Comparison of ENCODE assay signal across 8 cellular contexts in genomic region chr9:136784249-136784996, GRCh38. TPM values are rescaled to one million over a fixed set of nuclear protein-coding genes. Genes with fewer than 3 reads are reported as not detected.
DNase-seq lines count a peak whose midpoint lies in the region; ATAC-seq, FAIRE-seq and TF ChIP-seq lines count a peak whose summit lies in the region.

No MANE protein-coding gene starts in this region.

- no peak overlapping the region for H3K4me2 ChIP-seq in keratinocyte (ENCODE audit: control insufficient read depth, extremely low read depth, insufficient read depth, low read depth, low read length)

- H3K4me3 ChIP-seq in AG04450 (ENCODE audit: low read depth, low read length) (no peak overlapping the region), GM12865 (ENCODE audit: low read depth, low read length) (no peak overlapping the region), keratinocyte (ENCODE audit: control insufficient read depth in 2 of 3, extremely low read depth in 1 of 3, insufficient read depth in 2 of 3, low read depth in 1 of 3, low read length in 3 of 3) (no peak overlapping the region)

- H3K4me1 ChIP-seq in keratinocyte (ENCODE audit: control insufficient read depth, extremely low read depth, insufficient read depth, low read length) = peaks cover 2% of the 10 kb centered on the region

- in situ Hi-C loops in SK-MEL-5 (cut with HindIII; ENCODE audit: low pct_unique_long_range_greater_than_20kb, low sequenced_read_pairs) = no loop called here

- peaks cover 13% of the 10 kb centered on the region for H3K27me3 ChIP-seq in AG04450 (ENCODE audit: control insufficient read depth, insufficient read depth, low read length)
- peaks cover 8% of the 10 kb centered on the region for H3K27me3 ChIP-seq in keratinocyte (ENCODE audit: control insufficient read depth, extremely low read depth, insufficient read depth, low read length)

- H3K9me1 ChIP-seq in keratinocyte (ENCODE audit: control insufficient read depth, extremely low read depth, insufficient read depth, low read length) = no peaks in the 10 kb centered on the region

- H3K27ac ChIP-seq in AG04450 (ENCODE audit: low read depth, low read length) (no peak overlapping the region), keratinocyte (ENCODE audit: control insufficient read depth, insufficient read depth, low read length) (no peak overlapping the region)

- POLR2A ChIA-PET in AG04450 (lab: Yijun Ruan, JAX) = no interaction called here

- no peaks in the 10 kb centered on the region for H3K9me3 ChIP-seq in AG04450 (ENCODE audit: control insufficient read depth, insufficient read depth, low read length)
- no peaks in the 10 kb centered on the region for H3K9me3 ChIP-seq in keratinocyte (ENCODE audit: control insufficient read depth, low read depth, low read length)

- FAIRE-seq in keratinocyte (lab: Jason Lieb, UNC) = no peak

- TF ChIP-seq CTCF in AG04450 (IDR thresholded peaks at IDR 0.05; ENCODE audit: low read depth, low read length) (peak; percentile 34), GM12865 (IDR thresholded peaks at IDR 0.05; ENCODE audit: insufficient read depth, low read depth, low read length, missing control alignments) (peak; percentile 28), keratinocyte (optimal IDR thresholded peaks at IDR 0.05 in 1 of 3, IDR thresholded peaks at IDR 0.05 in 1 of 3, conservative IDR thresholded peaks at IDR 0.05 in 1 of 3; ENCODE audit: extremely low read depth in 1 of 3, insufficient read depth in 2 of 3, low read length in 3 of 3) (peak; percentile 12 to 25 (median 19))

- H3K36me3 ChIP-seq in keratinocyte (ENCODE audit: control insufficient read depth in 2 of 2, extremely low read depth in 1 of 2, insufficient read depth in 2 of 2, low read length in 2 of 2) = no peaks in the 10 kb centered on the region

- no peak for ATAC-seq in GM19328 (IDR thresholded peaks at IDR 0.05; ENCODE audit: unreplicated experiment)
- no peak for ATAC-seq in GM21381 (IDR thresholded peaks at IDR 0.05; ENCODE audit: unreplicated experiment)
- ATAC-seq in GM21825 (IDR thresholded peaks at IDR 0.05; ENCODE audit: unreplicated experiment) = no peak
- ATAC-seq in GM21619 (IDR thresholded peaks at IDR 0.05; ENCODE audit: unreplicated experiment) = no peak

- H4K20me1 ChIP-seq in keratinocyte (ENCODE audit: control insufficient read depth, extremely low read depth, insufficient read depth, low read length) = no peaks in the 10 kb centered on the region

- no peaks in the 10 kb centered on the region for H3K79me2 ChIP-seq in keratinocyte (ENCODE audit: control insufficient read depth, insufficient read depth, low read length)

- DNase-seq in AG04450 (ENCODE audit: low read depth, low spot score) (no peak), GM12865 (ENCODE audit: low read depth) (peak; percentile 54), SK-MEL-5 (ENCODE audit: low read depth, low spot score) (peak; percentile 71), keratinocyte (ENCODE audit: low read depth, low spot score) (no peak)

- no peak overlapping the region for H3K9ac ChIP-seq in keratinocyte (ENCODE audit: control insufficient read depth, extremely low read depth, insufficient read depth, low read length)

- CTCF ChIA-PET in AG04450 (lab: Charles Lee) = interaction anchor here (0.6 kb wide), 1 partner anchor 15 kb away, joined by 3 read pairs; no protein-coding TSS in a partner anchor

- dilution Hi-C loops in keratinocyte (cut with MboI; ENCODE audit: extremely low pct_ligation_motif_present, low sequenced_read_pairs) = no loop called here

- H2AFZ ChIP-seq in keratinocyte (ENCODE audit: control insufficient read depth, low read length) = no peak overlapping the region

RNA-seq across cellular contexts. Expression of gene TMEM141, which starts 6.7 kb away (rescaled TPM):
- polyA plus RNA-seq in AG04450 (2011; rRNA removed) (34.9 and 44.3 TPM in 2 replicates), keratinocyte (85.5 to 118 TPM (median 99.9 TPM) in 3 replicates)
- polyA minus RNA-seq in AG04450 (2011; rRNA and poly(A)+ RNA removed) = 9.3 and 18.9 TPM in 2 replicates
- total RNA-seq in SK-MEL-5 (2014; rRNA removed; shearing (Covaris generic)) = 47.1 and 50.8 TPM in 2 replicates
- 62.0 and 81.0 TPM in 2 replicates for polyA plus RNA-seq in SK-MEL-5 (2015; cell fraction: cytosol; rRNA removed)
- 22.1 and 73.1 TPM in 2 replicates for polyA plus RNA-seq in SK-MEL-5 (2015; cell fraction: nucleus; rRNA removed)
- polyA plus RNA-seq in keratinocyte (2011; ENCODE audit: low read depth) = 15.9 TPM
- polyA plus RNA-seq in keratinocyte (2011; cell fraction: cytosol; rRNA removed) = 43.4 and 91.6 TPM in 2 replicates
- polyA plus RNA-seq in keratinocyte (2011; cell fraction: nucleus; rRNA removed) = 27.5 and 27.9 TPM in 2 replicates
- 90.9 and 95.4 TPM in 2 replicates for polyA plus RNA-seq in keratinocyte (2012; ENCODE audit: low replicate concordance)
- polyA minus RNA-seq in keratinocyte = 22.6 to 63.5 TPM (median 35.3 TPM) in 3 replicates
- 51.6 TPM for polyA minus RNA-seq in keratinocyte (2011; cell fraction: cytosol; rRNA and poly(A)+ RNA removed)
- polyA minus RNA-seq in keratinocyte (2011; cell fraction: nucleus; rRNA and poly(A)+ RNA removed) = 11.2 and 12.1 TPM in 2 replicates

RNA-seq across cellular contexts. Expression of gene CCDC183, which starts 11.7 kb away (rescaled TPM):
- polyA plus RNA-seq in AG04450 (2011; rRNA removed) (0.05 and 0.21 TPM in 2 replicates), keratinocyte (0.03 to 0.08 TPM (median 0.06 TPM) in 3 replicates)
- polyA minus RNA-seq in AG04450 (2011; rRNA and poly(A)+ RNA removed) = 0.55 TPM in 1 of 2 replicates, not detected in the other
- 0.08 and 0.42 TPM in 2 replicates for total RNA-seq in SK-MEL-5 (2014; rRNA removed; shearing (Covaris generic))
- 0.32 TPM in 1 of 2 replicates, not detected in the other for polyA plus RNA-seq in SK-MEL-5 (2015; cell fraction: cytosol; rRNA removed)
- polyA plus RNA-seq in SK-MEL-5 (2015; cell fraction: nucleus; rRNA removed) = 2.2 TPM in 1 of 2 replicates, not detected in the other
- 0.52 TPM for polyA plus RNA-seq in keratinocyte (2011; ENCODE audit: low read depth)
- polyA plus RNA-seq in keratinocyte (2011; cell fraction: cytosol; rRNA removed) = 0.12 TPM in 1 of 2 replicates, not detected in the other
- polyA plus RNA-seq in keratinocyte (2011; cell fraction: nucleus; rRNA removed) = 0.80 and 0.96 TPM in 2 replicates
- polyA plus RNA-seq in keratinocyte (2012; ENCODE audit: low replicate concordance) = 0.17 and 0.38 TPM in 2 replicates
- 0.10 TPM in 1 of 3 replicates, not detected in the others for polyA minus RNA-seq in keratinocyte
- polyA minus RNA-seq in keratinocyte (2011; cell fraction: cytosol; rRNA and poly(A)+ RNA removed) = not detected
- polyA minus RNA-seq in keratinocyte (2011; cell fraction: nucleus; rRNA and poly(A)+ RNA removed) = not detected in 2 replicates

RNA-seq across cellular contexts. Expression of gene LCN15, which starts 20.1 kb away (rescaled TPM):
- polyA plus RNA-seq in AG04450 (2011; rRNA removed) = not detected in 2 replicates
- polyA minus RNA-seq in AG04450 (2011; rRNA and poly(A)+ RNA removed) = not detected in 2 replicates
- total RNA-seq in SK-MEL-5 (2014; rRNA removed; shearing (Covaris generic)) = 0.05 and 0.21 TPM in 2 replicates
- polyA plus RNA-seq in SK-MEL-5 (2015; cell fraction: cytosol; rRNA removed) = 0.11 TPM in 1 of 2 replicates, not detected in the other
- 0.07 TPM in 1 of 2 replicates, not detected in the other for polyA plus RNA-seq in SK-MEL-5 (2015; cell fraction: nucleus; rRNA removed)
- polyA plus RNA-seq in keratinocyte = not detected in 3 replicates
- polyA plus RNA-seq in keratinocyte (2011; ENCODE audit: low read depth) = not detected
- not detected in 2 replicates for polyA plus RNA-seq in keratinocyte (2011; cell fraction: cytosol; rRNA removed)
- polyA plus RNA-seq in keratinocyte (2011; cell fraction: nucleus; rRNA removed) = not detected in 2 replicates
- polyA plus RNA-seq in keratinocyte (2012; ENCODE audit: low replicate concordance) = not detected in 2 replicates
- polyA minus RNA-seq in keratinocyte = not detected in 3 replicates
- polyA minus RNA-seq in keratinocyte (2011; cell fraction: cytosol; rRNA and poly(A)+ RNA removed) = not detected
- not detected in 2 replicates for polyA minus RNA-seq in keratinocyte (2011; cell fraction: nucleus; rRNA and poly(A)+ RNA removed)

RNA-seq across cellular contexts. Expression of gene RABL6, which starts 23.3 kb away (rescaled TPM):
- 35.4 and 41.1 TPM in 2 replicates for polyA plus RNA-seq in AG04450 (2011; rRNA removed)
- 48.7 and 53.3 TPM in 2 replicates for polyA minus RNA-seq in AG04450 (2011; rRNA and poly(A)+ RNA removed)
- 57.4 and 62.6 TPM in 2 replicates for total RNA-seq in SK-MEL-5 (2014; rRNA removed; shearing (Covaris generic))
- polyA plus RNA-seq in SK-MEL-5 (2015; cell fraction: cytosol; rRNA removed) = 72.1 and 117 TPM in 2 replicates
- 105 and 123 TPM in 2 replicates for polyA plus RNA-seq in SK-MEL-5 (2015; cell fraction: nucleus; rRNA removed)
- polyA plus RNA-seq in keratinocyte = 46.3 to 51.1 TPM (median 51.0 TPM) in 3 replicates
- polyA plus RNA-seq in keratinocyte (2011; ENCODE audit: low read depth) = 29.8 TPM
- polyA plus RNA-seq in keratinocyte (2011; cell fraction: cytosol; rRNA removed) = 32.9 and 36.4 TPM in 2 replicates
- 39.7 and 50.3 TPM in 2 replicates for polyA plus RNA-seq in keratinocyte (2011; cell fraction: nucleus; rRNA removed)
- 42.7 and 75.1 TPM in 2 replicates for polyA plus RNA-seq in keratinocyte (2012; ENCODE audit: low replicate concordance)
- 56.1 to 73.9 TPM (median 56.6 TPM) in 3 replicates for polyA minus RNA-seq in keratinocyte
- 76.0 TPM for polyA minus RNA-seq in keratinocyte (2011; cell fraction: cytosol; rRNA and poly(A)+ RNA removed)
- 30.9 and 37.5 TPM in 2 replicates for polyA minus RNA-seq in keratinocyte (2011; cell fraction: nucleus; rRNA and poly(A)+ RNA removed)

RNA-seq across cellular contexts. Expression of gene LCN8, which starts 26.4 kb away (rescaled TPM):
- polyA plus RNA-seq in AG04450 (2011; rRNA removed) (not detected in 2 replicates), keratinocyte (not detected in 3 replicates)
- not detected in 2 replicates for polyA minus RNA-seq in AG04450 (2011; rRNA and poly(A)+ RNA removed)
- total RNA-seq in SK-MEL-5 (2014; rRNA removed; shearing (Covaris generic)) = not detected in 2 replicates
- not detected in 2 replicates for polyA plus RNA-seq in SK-MEL-5 (2015; cell fraction: cytosol; rRNA removed)
- not detected in 2 replicates for polyA plus RNA-seq in SK-MEL-5 (2015; cell fraction: nucleus; rRNA removed)
- polyA plus RNA-seq in keratinocyte (2011; ENCODE audit: low read depth) = not detected
- polyA plus RNA-seq in keratinocyte (2011; cell fraction: cytosol; rRNA removed) = not detected in 2 replicates
- not detected in 2 replicates for polyA plus RNA-seq in keratinocyte (2011; cell fraction: nucleus; rRNA removed)
- polyA plus RNA-seq in keratinocyte (2012; ENCODE audit: low replicate concordance) = not detected in 2 replicates
- polyA minus RNA-seq in keratinocyte = not detected in 3 replicates
- polyA minus RNA-seq in keratinocyte (2011; cell fraction: cytosol; rRNA and poly(A)+ RNA removed) = not detected
- not detected in 2 replicates for polyA minus RNA-seq in keratinocyte (2011; cell fraction: nucleus; rRNA and poly(A)+ RNA removed)

Comparison
In these comparisons a context has a peak if more than half of its experiments do, and no peak if none do; other contexts are left out.
1. DNase-seq: peak in GM12865 (single experiment) and SK-MEL-5 (single experiment); none in AG04450 (single experiment) and keratinocyte (single experiment).
2. Peak in every context shown above with its lines, with median percentiles within 50 percentile points of each other: CTCF ChIP-seq.